8 cellular contexts compared by ENCODE assay signal in genomic region chr2:61017556-61018318, GRCh38. TPM values are rescaled to one million over a fixed set of nuclear protein-coding genes. Genes with fewer than 3 reads are reported as not detected.
DNase-seq lines count a peak whose midpoint lies in the region; ATAC-seq and TF ChIP-seq lines count a peak whose summit lies in the region.

Gene PEX13, plus strand, starts transcription at chr2:61017720. Its CDS starts 40 bp downstream, at chr2:61017760.
Gene PUS10, minus strand, starts transcription at chr2:61018255. Its CDS starts 6,365 bp downstream, at chr2:61011890.

- no peaks in the 10 kb centered on the region for H3K9me3 ChIP-seq in testis

- no peaks in the 10 kb centered on the region for H3K36me3 ChIP-seq in testis (ENCODE audit: low read depth, missing control alignments)

- peak; percentile 83 for DNase-seq in Daoy (ENCODE audit: low read depth)
- DNase-seq in HuH-7.5 (ENCODE audit: low spot score): peak; percentile 64
- DNase-seq in RWPE1 (ENCODE audit: low spot score): peak; percentile 75
- peak; percentile 74 for DNase-seq in activated naive CD4-positive, alpha-beta T cell treated with Interleukin-2 at 50 U/mL for 16 hours
- peak; percentile 75 for DNase-seq in germinal center (ENCODE audit: low spot score)
- DNase-seq in occipital lobe (lab: John Stamatoyannopoulos, UW): peak; percentile 85
- DNase-seq in testis: peak; percentile 92

- H3K27ac ChIP-seq in RWPE1 (peak within 1 kb of the TSS; percentile 99), testis (peak within 1 kb of the TSS; percentile 88 to 93)

- H3K27me3 ChIP-seq in testis: no peaks in the 10 kb centered on the region

- TF ChIP-seq POLR2A in testis (IDR thresholded peaks at IDR 0.05): no peak

- CTCF ChIA-PET in RWPE1 (lab: Yijun Ruan, JAX): no interaction called here

- WGBS in testis, 2 donors: 0% methylated on average over 25 to 35 of the region's 39 CpGs

- POLR2A ChIA-PET in RWPE1 (lab: Yijun Ruan, JAX; ENCODE audit: low non-redundant PET): no interaction called here

- intact Hi-C loops in testis (cut with DNase I; ENCODE audit: low total_unique reads): no loop called here

- H3K4me3 ChIP-seq in testis: peak within 1 kb of the TSS; percentile 85 to 88

- TF ChIP-seq CTCF in RWPE1 (conservative IDR thresholded peaks at IDR 0.05; ENCODE audit: low read depth) (no peak), testis (IDR thresholded peaks at IDR 0.05) (peak in 1 of 3 experiments; percentile 5)

- peaks cover 16% of the 10 kb centered on the region for H3K4me1 ChIP-seq in testis

- ATAC-seq in GM21526 (IDR thresholded peaks at IDR 0.05; ENCODE audit: low FRiP score, unreplicated experiment): peak; percentile 74

RNA-seq across cellular contexts. Expression of gene PEX13, which starts in this region (rescaled TPM):
- 24.6 and 61.3 TPM in 2 replicates for total RNA-seq in Daoy (2014; rRNA removed; shearing (Covaris generic))
- total RNA-seq in occipital lobe (79.2 TPM), testis (10 to 100 TPM; 39.0 to 44.3 TPM)
- polyA plus RNA-seq in testis (ENCODE audit: insufficient read depth, low read depth, low replicate concordance): 34.6 TPM

RNA-seq across cellular contexts. Expression of gene PUS10, which starts in this region (rescaled TPM):
- 5.9 and 8.5 TPM in 2 replicates for total RNA-seq in Daoy (2014; rRNA removed; shearing (Covaris generic))
- total RNA-seq in occipital lobe: 8.3 TPM
- total RNA-seq in testis: 10 to 100 TPM in 1 of 2 donors, 1 to 10 TPM in 1; 10.0 to 10.7 TPM
- polyA plus RNA-seq in testis (ENCODE audit: insufficient read depth, low read depth, low replicate concordance): 7.3 TPM

Comparison
In these comparisons a context has a peak if more than half of its experiments do, and no peak if none do; other contexts are left out.
1. Peak in every context shown above with its lines: DNase-seq, ATAC-seq, H3K4me3 ChIP-seq and H3K27ac ChIP-seq.